Comparison of ENCODE assay signal across 1 cellular context in genomic region chr9:127943746-127944145, GRCh38.
TF ChIP-seq lines count a peak whose summit lies in the region.

No MANE protein-coding gene starts in this region.

TF ChIP-seq in HepG2, 621 proteins besides CTCF, POLR2A, EP300 and RAD21 (continued from another document):
- TF ChIP-seq ZHX2 (IDR thresholded peaks at IDR 0.05; ENCODE audit: low read depth) (no peak), ZHX2 (CRISPR knock-in tag; IDR thresholded peaks at IDR 0.05; ENCODE audit: borderline replicate concordance) (no peak), ZBTB25 (CRISPR knock-in tag; IDR thresholded peaks at IDR 0.05) (0 out of 2 replicates have a peak, but pooled peaks have one; percentile 23), ZNF3 (CRISPR knock-in tag; IDR thresholded peaks at IDR 0.05) (no peak), RERE (CRISPR knock-in tag; IDR thresholded peaks at IDR 0.05; ENCODE audit: low read depth) (no peak), YY1 (IDR thresholded peaks at IDR 0.05; ENCODE audit: insufficient read depth, insufficient replicate concordance, low read depth, low read length) (no peak), FOXO1 (CRISPR knock-in tag; IDR thresholded peaks at IDR 0.05) (no peak), PRPF4 (IDR thresholded peaks at IDR 0.05; ENCODE audit: low read depth, low read length, poor library complexity, severe bottlenecking) (peak; percentile 30), ZFAT (CRISPR knock-in tag; conservative IDR thresholded peaks at IDR 0.05) (no peak), ZFX (CRISPR knock-in tag; IDR thresholded peaks at IDR 0.05; ENCODE audit: low read depth) (peak; percentile 33; the same call in 1 of the 2 replicates), JUN (CRISPR knock-in tag; IDR thresholded peaks at IDR 0.05) (no peak), MEIS2 (CRISPR knock-in tag; IDR thresholded peaks at IDR 0.05) (no peak), CSRNP2 (CRISPR knock-in tag; conservative IDR thresholded peaks at IDR 0.05; ENCODE audit: low read depth) (no peak), SIX4 (CRISPR knock-in tag; IDR thresholded peaks at IDR 0.05) (no peak), MIER2 (CRISPR knock-in tag; IDR thresholded peaks at IDR 0.05) (no peak)
